20 cellular contexts compared by ENCODE assay signal in the genomic region with DNA sequence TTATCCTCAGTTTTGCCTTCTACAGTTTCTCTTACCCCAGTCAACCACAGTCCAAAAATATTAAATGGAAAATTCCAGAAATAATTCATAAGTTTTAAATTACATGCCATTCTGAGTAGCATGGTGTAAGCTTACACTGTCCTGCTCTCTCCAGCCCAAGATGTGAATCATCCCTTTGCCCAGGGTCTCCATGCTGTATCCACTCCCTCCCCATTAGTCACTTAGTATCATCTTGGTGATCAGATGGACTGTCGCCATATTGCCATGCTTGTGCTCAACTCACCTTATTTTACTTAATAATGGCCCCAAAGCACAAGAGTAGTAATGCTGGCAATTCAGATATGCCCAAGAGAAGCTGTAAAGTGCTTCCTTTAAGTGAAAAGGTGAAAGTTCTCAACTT. TPM values are rescaled to one million over a fixed set of nuclear protein-coding genes. Genes with fewer than 3 reads are reported as not detected.
DNase-seq lines count a peak whose midpoint lies in the region; ATAC-seq and TF ChIP-seq lines count a peak whose summit lies in the region.
"Had no signal": no experiment of that assay in that cellular context is flagged by ENCODE, and none has a peak within 500 bp of the region (broad histone marks: within the 10 kb centered on the region; RNA-seq: fewer than 3 reads in every experiment).

No MANE protein-coding gene starts in this region.

- H3K36me3 ChIP-seq in RWPE2 (ENCODE audit: low read depth): no peaks in the 10 kb centered on the region
- H3K36me3 ChIP-seq in OCI-LY7 (ENCODE audit: insufficient read depth, low read length): no peaks in the 10 kb centered on the region
- H3K36me3 ChIP-seq: cardiac muscle cell, lower lobe of right lung, thoracic aorta had no signal

- H4K20me1 ChIP-seq in OCI-LY7 (ENCODE audit: insufficient read depth, low read length): no peaks in the 10 kb centered on the region

- TF ChIP-seq CTCF in RWPE2 (IDR thresholded peaks at IDR 0.05; ENCODE audit: poor library complexity, severe bottlenecking) (no peak), choroid plexus epithelial cell (conservative IDR thresholded peaks at IDR 0.05; ENCODE audit: low read depth, low read length) (no peak), type B pancreatic cell (conservative IDR thresholded peaks at IDR 0.05) (no peak), OCI-LY7 (conservative IDR thresholded peaks at IDR 0.05; ENCODE audit: low read length) (no peak)

- H3K4me1 ChIP-seq in RWPE2 (ENCODE audit: insufficient read depth, poor library complexity, severe bottlenecking): no peaks in the 10 kb centered on the region
- no peaks in the 10 kb centered on the region for H3K4me1 ChIP-seq in OCI-LY7 (ENCODE audit: insufficient read depth, low read length, poor library complexity, severe bottlenecking)
- H3K4me1 ChIP-seq: lower lobe of right lung had no signal

- peak; percentile 76 for ATAC-seq in RWPE2 (ENCODE audit: low read depth)
- no peak for ATAC-seq in activated CD4-positive, alpha-beta T cell treated with anti-CD3 and anti-CD28 coated beads for 36 hours
- ATAC-seq: activated CD8-positive, alpha-beta memory T cell treated with anti-CD3 and anti-CD28 coated beads, Interleukin-2, amount 10 ng/mL, durations not matched to agents 7 days and 5 days; lower lobe of right lung had no signal

- no peaks in the 10 kb centered on the region for H3K9me3 Mint-ChIP-seq in type B pancreatic cell
- H3K9me3 Mint-ChIP-seq in activated CD4-positive, alpha-beta T cell treated with anti-CD3 and anti-CD28 coated beads for 36 hours (ENCODE audit: low read depth): no peaks in the 10 kb centered on the region
- H3K9me3 Mint-ChIP-seq: activated naive CD8-positive, alpha-beta T cell treated with anti-CD3 and anti-CD28 coated beads for 36 hours had no signal

- H3K4me1 Mint-ChIP-seq in type B pancreatic cell (ENCODE audit: unreplicated experiment): no peaks in the 10 kb centered on the region
- no peaks in the 10 kb centered on the region for H3K4me1 Mint-ChIP-seq in activated CD4-positive, alpha-beta T cell treated with anti-CD3 and anti-CD28 coated beads for 36 hours
- H3K4me1 Mint-ChIP-seq: activated CD8-positive, alpha-beta memory T cell treated with anti-CD3 and anti-CD28 coated beads, Interleukin-2, amount 10 ng/mL, durations not matched to agents 7 days and 5 days; activated naive CD8-positive, alpha-beta T cell treated with anti-CD3 and anti-CD28 coated beads for 36 hours had no signal

- H3K27me3 Mint-ChIP-seq in type B pancreatic cell: no peaks in the 10 kb centered on the region
- H3K27me3 Mint-ChIP-seq in activated CD4-positive, alpha-beta T cell treated with anti-CD3 and anti-CD28 coated beads for 36 hours: peaks cover 2% of the 10 kb centered on the region
- H3K27me3 Mint-ChIP-seq: activated naive CD8-positive, alpha-beta T cell treated with anti-CD3 and anti-CD28 coated beads for 36 hours had no signal

- BruUV-seq in OCI-LY7 (replicated peaks; lab: Mats Ljungman, UMichigan): no TSS peak

- H3K79me2 ChIP-seq in OCI-LY7 (ENCODE audit: insufficient read depth, low read depth, low read length): no peaks in the 10 kb centered on the region

- H3K4me3 Mint-ChIP-seq in type B pancreatic cell: no peak overlapping the region
- H3K4me3 Mint-ChIP-seq in activated CD4-positive, alpha-beta T cell treated with anti-CD3 and anti-CD28 coated beads for 36 hours: no peak overlapping the region
- H3K4me3 Mint-ChIP-seq: activated CD8-positive, alpha-beta memory T cell treated with anti-CD3 and anti-CD28 coated beads, Interleukin-2, amount 10 ng/mL, durations not matched to agents 7 days and 5 days; activated naive CD8-positive, alpha-beta T cell treated with anti-CD3 and anti-CD28 coated beads for 36 hours had no signal

- no peak overlapping the region for H3K27ac ChIP-seq in RWPE2 (ENCODE audit: poor library complexity, severe bottlenecking)
- H3K27ac ChIP-seq in OCI-LY7 (ENCODE audit: low read depth, low read length, poor library complexity, severe bottlenecking): no peak overlapping the region
- H3K27ac ChIP-seq: cardiac muscle cell, dorsolateral prefrontal cortex, lower lobe of right lung, PC-9, thoracic aorta had no signal

- H3K27me3 ChIP-seq in RWPE2 (ENCODE audit: insufficient read depth, poor library complexity, severe bottlenecking): no peaks in the 10 kb centered on the region
- H3K27me3 ChIP-seq: cardiac muscle cell, dorsolateral prefrontal cortex had no signal

- H3K9me3 ChIP-seq in RWPE2 (ENCODE audit: severe bottlenecking) (no peaks in the 10 kb centered on the region), OCI-LY7 (ENCODE audit: low read length) (no peaks in the 10 kb centered on the region)
- H3K9me3 ChIP-seq: lower lobe of right lung, thoracic aorta had no signal

- peak; percentile 52 for DNase-seq in HCEC 1CT
- DNase-seq in RWPE2 (ENCODE audit: low spot score): no peak
- DNase-seq in choroid plexus epithelial cell (ENCODE audit: low read depth): peak; percentile 57
- peak; percentile 72 for DNase-seq in myocyte (ENCODE audit: low read depth)
- DNase-seq in type B pancreatic cell (ENCODE audit: extremely low spot score, unreplicated experiment): no peak
- no peak for DNase-seq in DMS53 treated with DMSO at 0.1 percent for 48 hours (lab: John Stamatoyannopoulos, UW; ENCODE audit: unreplicated experiment)
- DNase-seq in activated CD4-positive, alpha-beta T cell treated with anti-CD3 and anti-CD28 coated beads for 36 hours: no peak
- DNase-seq in OCI-LY7 (ENCODE audit: low spot score): no peak
- DNase-seq: activated CD4-positive, alpha-beta T cell treated with anti-CD3 and anti-CD28 coated beads for 1 hour; activated CD8-positive, alpha-beta memory T cell treated with anti-CD3 and anti-CD28 coated beads, Interleukin-2, amount 10 ng/mL, durations not matched to agents 7 days and 5 days; activated naive CD8-positive, alpha-beta T cell treated with anti-CD3 and anti-CD28 coated beads for 36 hours; dorsolateral prefrontal cortex; erythroblast; lower lobe of right lung; NCI-H1436; NCI-H2171; NCI-H748 treated with DMSO at 0.1 percent for 48 hours; PC-9 had no signal

- H3K27ac Mint-ChIP-seq in type B pancreatic cell: no peak overlapping the region
- no peak overlapping the region for H3K27ac Mint-ChIP-seq in activated CD4-positive, alpha-beta T cell treated with anti-CD3 and anti-CD28 coated beads for 36 hours
- H3K27ac Mint-ChIP-seq: activated CD8-positive, alpha-beta memory T cell treated with anti-CD3 and anti-CD28 coated beads, Interleukin-2, amount 10 ng/mL, durations not matched to agents 7 days and 5 days; activated naive CD8-positive, alpha-beta T cell treated with anti-CD3 and anti-CD28 coated beads for 36 hours had no signal

- H3K36me3 Mint-ChIP-seq in type B pancreatic cell: no peaks in the 10 kb centered on the region
- H3K36me3 Mint-ChIP-seq in activated CD4-positive, alpha-beta T cell treated with anti-CD3 and anti-CD28 coated beads for 36 hours (ENCODE audit: low read depth): no peaks in the 10 kb centered on the region
- H3K36me3 Mint-ChIP-seq: activated CD8-positive, alpha-beta memory T cell treated with anti-CD3 and anti-CD28 coated beads, Interleukin-2, amount 10 ng/mL, durations not matched to agents 7 days and 5 days; activated naive CD8-positive, alpha-beta T cell treated with anti-CD3 and anti-CD28 coated beads for 36 hours had no signal

- POLR2A ChIA-PET in activated CD4-positive, alpha-beta T cell treated with anti-CD3 and anti-CD28 coated beads for 36 hours (lab: Charles Lee): no interaction called here
- POLR2A ChIA-PET in OCI-LY7 (lab: Charles Lee): interaction anchor here (1.2 kb wide), 1 partner anchor 238 kb away, joined by 3 read pairs; no protein-coding TSS in a partner anchor

- CTCF ChIA-PET in activated CD4-positive, alpha-beta T cell treated with anti-CD3 and anti-CD28 coated beads for 36 hours (lab: Charles Lee): no interaction called here
- CTCF ChIA-PET in OCI-LY7 (lab: Charles Lee; ENCODE audit: unreplicated experiment): no interaction called here

- intact Hi-C loops in activated CD4-positive, alpha-beta T cell treated with anti-CD3 and anti-CD28 coated beads for 36 hours (cut with DNase I, micrococcal nuclease): no loop called here
- intact Hi-C loops in OCI-LY7 (cut with micrococcal nuclease; ENCODE audit: unreplicated experiment): no loop called here

- H3K4me3 ChIP-seq in RWPE2 (ENCODE audit: severe bottlenecking): no peak overlapping the region
- H3K4me3 ChIP-seq in choroid plexus epithelial cell (ENCODE audit: low read depth, low read length): no peak overlapping the region
- no peak overlapping the region for H3K4me3 ChIP-seq in OCI-LY7 (ENCODE audit: low read depth, low read length, poor library complexity, severe bottlenecking)
- H3K4me3 ChIP-seq: cardiac muscle cell, dorsolateral prefrontal cortex, lower lobe of right lung, PC-9, thoracic aorta had no signal

- no peak overlapping the region for H2AFZ ChIP-seq in OCI-LY7 (ENCODE audit: low read length)
- H2AFZ ChIP-seq: PC-9 had no signal

- no peaks in the 10 kb centered on the region for H3K9me2 ChIP-seq in OCI-LY7 (ENCODE audit: insufficient read depth, low read length)

- H3K4me2 ChIP-seq in OCI-LY7 (ENCODE audit: low read length): no peak overlapping the region
- H3K4me2 ChIP-seq: PC-9 had no signal

RNA-seq across cellular contexts. Expression of a gene that starts 18.5 kb away (rescaled TPM):
- total RNA-seq in myocyte (30.7 and 39.1 TPM in 2 replicates), type B pancreatic cell (ENCODE audit: low replicate concordance) (47.3 and 55.1 TPM in 2 replicates), OCI-LY7 (2022) (43.7 and 45.1 TPM in 2 replicates)
- polyA plus RNA-seq in myocyte (2012): 10.1 TPM
- total RNA-seq in activated CD4-positive, alpha-beta T cell treated with anti-CD3 and anti-CD28 coated beads for 36 hours: 10 to 100 TPM; 29.3 to 36.6 TPM
- 17.7 and 32.8 TPM in 2 replicates for total RNA-seq in OCI-LY7 (2014; rRNA removed; shearing (Covaris generic))

Comparison
In these comparisons a context has a peak if more than half of its experiments do, and no peak if none do; other contexts are left out.
1. DNase-seq: peak in HCEC 1CT (single experiment), choroid plexus epithelial cell (single experiment) and myocyte (single experiment); none in RWPE2 (single experiment), type B pancreatic cell (single experiment), DMS53 treated with DMSO at 0.1 percent for 48 hours (single experiment), activated CD4-positive, alpha-beta T cell treated with anti-CD3 and anti-CD28 coated beads for 36 hours (single experiment) and OCI-LY7 (single experiment).